ENCODE assay signal across 1 cellular context in the genomic region with DNA sequence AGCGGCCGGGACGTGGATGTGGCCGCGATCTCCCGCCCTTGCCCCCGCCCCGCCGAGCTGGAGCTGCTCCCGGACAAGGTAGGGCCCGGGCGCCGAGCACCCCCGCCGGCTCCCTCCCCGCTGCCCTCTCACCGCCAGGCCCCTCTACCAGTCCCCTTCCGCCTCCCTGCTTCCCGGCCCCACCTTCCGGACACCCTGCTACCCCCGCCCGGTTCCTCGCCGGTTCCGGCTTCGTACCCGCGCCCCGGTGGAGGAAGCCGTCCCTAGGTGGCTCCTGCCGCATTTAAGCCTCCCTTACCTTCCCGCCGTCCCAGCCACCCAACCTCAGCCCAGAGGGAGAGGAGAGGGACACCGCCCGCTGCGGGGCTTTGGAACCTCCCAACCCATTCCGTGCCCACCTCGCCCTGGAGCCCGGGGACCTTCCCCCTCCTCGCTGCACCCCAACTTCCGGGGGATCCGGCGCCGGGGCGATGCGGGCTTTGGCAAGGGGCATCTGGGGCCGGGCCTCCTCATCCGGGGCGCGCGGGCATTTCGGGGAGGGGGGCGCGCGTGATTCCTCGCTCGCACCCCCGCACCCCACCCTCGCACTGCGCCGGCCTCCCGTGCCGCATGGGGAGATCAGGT.
TF ChIP-seq lines count a peak whose summit lies in the region.

No MANE protein-coding gene starts in this region.

TF ChIP-seq in HepG2, 621 proteins besides CTCF, POLR2A, EP300 and RAD21 (continued from another document and continues in another):
- TF ChIP-seq, protein P1, sequence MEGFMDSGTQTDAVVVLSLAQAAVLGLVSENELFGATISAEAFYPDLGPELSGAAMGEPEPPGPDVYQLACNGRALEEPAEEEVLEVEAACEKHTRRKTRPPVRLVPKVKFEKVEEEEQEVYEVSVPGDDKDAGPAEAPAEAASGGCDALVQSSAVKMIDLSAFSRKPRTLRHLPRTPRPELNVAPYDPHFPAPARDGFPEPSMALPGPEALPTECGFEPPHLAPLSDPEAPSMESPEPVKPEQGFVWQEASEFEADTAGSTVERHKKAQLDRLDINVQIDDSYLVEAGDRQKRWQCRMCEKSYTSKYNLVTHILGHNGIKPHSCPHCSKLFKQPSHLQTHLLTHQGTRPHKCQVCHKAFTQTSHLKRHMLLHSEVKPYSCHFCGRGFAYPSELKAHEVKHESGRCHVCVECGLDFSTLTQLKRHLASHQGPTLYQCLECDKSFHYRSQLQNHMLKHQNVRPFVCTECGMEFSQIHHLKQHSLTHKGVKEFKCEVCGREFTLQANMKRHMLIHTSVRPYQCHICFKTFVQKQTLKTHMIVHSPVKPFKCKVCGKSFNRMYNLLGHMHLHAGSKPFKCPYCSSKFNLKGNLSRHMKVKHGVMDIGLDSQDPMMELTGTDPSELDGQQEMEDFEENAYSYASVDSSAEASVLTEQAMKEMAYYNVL (CRISPR knock-in tag; IDR thresholded peaks at IDR 0.05; ENCODE audit: borderline replicate concordance), result peak; percentile 81
- TF ChIP-seq, protein P2, sequence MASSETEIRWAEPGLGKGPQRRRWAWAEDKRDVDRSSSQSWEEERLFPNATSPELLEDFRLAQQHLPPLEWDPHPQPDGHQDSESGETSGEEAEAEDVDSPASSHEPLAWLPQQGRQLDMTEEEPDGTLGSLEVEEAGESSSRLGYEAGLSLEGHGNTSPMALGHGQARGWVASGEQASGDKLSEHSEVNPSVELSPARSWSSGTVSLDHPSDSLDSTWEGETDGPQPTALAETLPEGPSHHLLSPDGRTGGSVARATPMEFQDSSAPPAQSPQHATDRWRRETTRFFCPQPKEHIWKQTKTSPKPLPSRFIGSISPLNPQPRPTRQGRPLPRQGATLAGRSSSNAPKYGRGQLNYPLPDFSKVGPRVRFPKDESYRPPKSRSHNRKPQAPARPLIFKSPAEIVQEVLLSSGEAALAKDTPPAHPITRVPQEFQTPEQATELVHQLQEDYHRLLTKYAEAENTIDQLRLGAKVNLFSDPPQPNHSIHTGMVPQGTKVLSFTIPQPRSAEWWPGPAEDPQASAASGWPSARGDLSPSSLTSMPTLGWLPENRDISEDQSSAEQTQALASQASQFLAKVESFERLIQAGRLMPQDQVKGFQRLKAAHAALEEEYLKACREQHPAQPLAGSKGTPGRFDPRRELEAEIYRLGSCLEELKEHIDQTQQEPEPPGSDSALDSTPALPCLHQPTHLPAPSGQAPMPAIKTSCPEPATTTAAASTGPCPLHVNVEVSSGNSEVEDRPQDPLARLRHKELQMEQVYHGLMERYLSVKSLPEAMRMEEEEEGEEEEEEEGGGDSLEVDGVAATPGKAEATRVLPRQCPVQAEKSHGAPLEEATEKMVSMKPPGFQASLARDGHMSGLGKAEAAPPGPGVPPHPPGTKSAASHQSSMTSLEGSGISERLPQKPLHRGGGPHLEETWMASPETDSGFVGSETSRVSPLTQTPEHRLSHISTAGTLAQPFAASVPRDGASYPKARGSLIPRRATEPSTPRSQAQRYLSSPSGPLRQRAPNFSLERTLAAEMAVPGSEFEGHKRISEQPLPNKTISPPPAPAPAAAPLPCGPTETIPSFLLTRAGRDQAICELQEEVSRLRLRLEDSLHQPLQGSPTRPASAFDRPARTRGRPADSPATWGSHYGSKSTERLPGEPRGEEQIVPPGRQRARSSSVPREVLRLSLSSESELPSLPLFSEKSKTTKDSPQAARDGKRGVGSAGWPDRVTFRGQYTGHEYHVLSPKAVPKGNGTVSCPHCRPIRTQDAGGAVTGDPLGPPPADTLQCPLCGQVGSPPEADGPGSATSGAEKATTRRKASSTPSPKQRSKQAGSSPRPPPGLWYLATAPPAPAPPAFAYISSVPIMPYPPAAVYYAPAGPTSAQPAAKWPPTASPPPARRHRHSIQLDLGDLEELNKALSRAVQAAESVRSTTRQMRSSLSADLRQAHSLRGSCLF (CRISPR knock-in tag; IDR thresholded peaks at IDR 0.05; ENCODE audit: borderline replicate concordance), result no peak
- TF ChIP-seq, protein P3, sequence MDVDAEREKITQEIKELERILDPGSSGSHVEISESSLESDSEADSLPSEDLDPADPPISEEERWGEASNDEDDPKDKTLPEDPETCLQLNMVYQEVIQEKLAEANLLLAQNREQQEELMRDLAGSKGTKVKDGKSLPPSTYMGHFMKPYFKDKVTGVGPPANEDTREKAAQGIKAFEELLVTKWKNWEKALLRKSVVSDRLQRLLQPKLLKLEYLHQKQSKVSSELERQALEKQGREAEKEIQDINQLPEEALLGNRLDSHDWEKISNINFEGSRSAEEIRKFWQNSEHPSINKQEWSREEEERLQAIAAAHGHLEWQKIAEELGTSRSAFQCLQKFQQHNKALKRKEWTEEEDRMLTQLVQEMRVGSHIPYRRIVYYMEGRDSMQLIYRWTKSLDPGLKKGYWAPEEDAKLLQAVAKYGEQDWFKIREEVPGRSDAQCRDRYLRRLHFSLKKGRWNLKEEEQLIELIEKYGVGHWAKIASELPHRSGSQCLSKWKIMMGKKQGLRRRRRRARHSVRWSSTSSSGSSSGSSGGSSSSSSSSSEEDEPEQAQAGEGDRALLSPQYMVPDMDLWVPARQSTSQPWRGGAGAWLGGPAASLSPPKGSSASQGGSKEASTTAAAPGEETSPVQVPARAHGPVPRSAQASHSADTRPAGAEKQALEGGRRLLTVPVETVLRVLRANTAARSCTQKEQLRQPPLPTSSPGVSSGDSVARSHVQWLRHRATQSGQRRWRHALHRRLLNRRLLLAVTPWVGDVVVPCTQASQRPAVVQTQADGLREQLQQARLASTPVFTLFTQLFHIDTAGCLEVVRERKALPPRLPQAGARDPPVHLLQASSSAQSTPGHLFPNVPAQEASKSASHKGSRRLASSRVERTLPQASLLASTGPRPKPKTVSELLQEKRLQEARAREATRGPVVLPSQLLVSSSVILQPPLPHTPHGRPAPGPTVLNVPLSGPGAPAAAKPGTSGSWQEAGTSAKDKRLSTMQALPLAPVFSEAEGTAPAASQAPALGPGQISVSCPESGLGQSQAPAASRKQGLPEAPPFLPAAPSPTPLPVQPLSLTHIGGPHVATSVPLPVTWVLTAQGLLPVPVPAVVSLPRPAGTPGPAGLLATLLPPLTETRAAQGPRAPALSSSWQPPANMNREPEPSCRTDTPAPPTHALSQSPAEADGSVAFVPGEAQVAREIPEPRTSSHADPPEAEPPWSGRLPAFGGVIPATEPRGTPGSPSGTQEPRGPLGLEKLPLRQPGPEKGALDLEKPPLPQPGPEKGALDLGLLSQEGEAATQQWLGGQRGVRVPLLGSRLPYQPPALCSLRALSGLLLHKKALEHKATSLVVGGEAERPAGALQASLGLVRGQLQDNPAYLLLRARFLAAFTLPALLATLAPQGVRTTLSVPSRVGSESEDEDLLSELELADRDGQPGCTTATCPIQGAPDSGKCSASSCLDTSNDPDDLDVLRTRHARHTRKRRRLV (CRISPR knock-in tag; IDR thresholded peaks at IDR 0.05), result peak; percentile 69; the same call in 1 of the 2 replicates
- TF ChIP-seq POLR2G (IDR thresholded peaks at IDR 0.05; ENCODE audit: low read depth, low read length) (0 out of 2 replicates have a peak, but pooled peaks have one; percentile 55), KLF11 (CRISPR knock-in tag; IDR thresholded peaks at IDR 0.05) (no peak), ZNF841 (CRISPR knock-in tag; IDR thresholded peaks at IDR 0.05; ENCODE audit: borderline replicate concordance) (no peak), RBM22 (optimal IDR thresholded peaks at IDR 0.05; ENCODE audit: low read length) (no peak), ZNF737 (CRISPR knock-in tag; IDR thresholded peaks at IDR 0.05; ENCODE audit: borderline replicate concordance) (0 out of 2 replicates have a peak, but pooled peaks have one; percentile 44), ZNF556 (CRISPR knock-in tag; IDR thresholded peaks at IDR 0.05; ENCODE audit: borderline replicate concordance) (0 out of 2 replicates have a peak, but pooled peaks have one; percentile 48), ZNF12 (CRISPR knock-in tag; IDR thresholded peaks at IDR 0.05) (peak; percentile 64), NFKB2 (CRISPR knock-in tag; IDR thresholded peaks at IDR 0.05; ENCODE audit: borderline replicate concordance) (peak; percentile 90; the same call in 1 of the 2 replicates), ONECUT2 (CRISPR knock-in tag; IDR thresholded peaks at IDR 0.05) (no peak), NFKBIZ (CRISPR knock-in tag; IDR thresholded peaks at IDR 0.05) (peak; percentile 59; the same call in 1 of the 2 replicates), MTA1 (CRISPR knock-in tag; IDR thresholded peaks at IDR 0.05; ENCODE audit: borderline replicate concordance) (peak; percentile 87; the same call in 1 of the 2 replicates), SSRP1 (CRISPR knock-in tag; IDR thresholded peaks at IDR 0.05) (no peak), HIVEP1 (CRISPR knock-in tag; IDR thresholded peaks at IDR 0.05) (peak; percentile 93), PPARG (CRISPR knock-in tag; conservative IDR thresholded peaks at IDR 0.05) (no peak), ZNF274 (CRISPR knock-in tag; IDR thresholded peaks at IDR 0.05) (peak; percentile 57; the same call in 1 of the 2 replicates), CCDC6 (CRISPR knock-in tag; IDR thresholded peaks at IDR 0.05) (0 out of 2 replicates have a peak, but pooled peaks have one; percentile 7), XRCC5 (optimal IDR thresholded peaks at IDR 0.05; ENCODE audit: low read length) (peak; percentile 75), ZNF703 (CRISPR knock-in tag; IDR thresholded peaks at IDR 0.05; ENCODE audit: borderline replicate concordance) (no peak), U2AF2 (IDR thresholded peaks at IDR 0.05; ENCODE audit: low read depth, low read length) (no peak)
- TF ChIP-seq, protein P4, sequence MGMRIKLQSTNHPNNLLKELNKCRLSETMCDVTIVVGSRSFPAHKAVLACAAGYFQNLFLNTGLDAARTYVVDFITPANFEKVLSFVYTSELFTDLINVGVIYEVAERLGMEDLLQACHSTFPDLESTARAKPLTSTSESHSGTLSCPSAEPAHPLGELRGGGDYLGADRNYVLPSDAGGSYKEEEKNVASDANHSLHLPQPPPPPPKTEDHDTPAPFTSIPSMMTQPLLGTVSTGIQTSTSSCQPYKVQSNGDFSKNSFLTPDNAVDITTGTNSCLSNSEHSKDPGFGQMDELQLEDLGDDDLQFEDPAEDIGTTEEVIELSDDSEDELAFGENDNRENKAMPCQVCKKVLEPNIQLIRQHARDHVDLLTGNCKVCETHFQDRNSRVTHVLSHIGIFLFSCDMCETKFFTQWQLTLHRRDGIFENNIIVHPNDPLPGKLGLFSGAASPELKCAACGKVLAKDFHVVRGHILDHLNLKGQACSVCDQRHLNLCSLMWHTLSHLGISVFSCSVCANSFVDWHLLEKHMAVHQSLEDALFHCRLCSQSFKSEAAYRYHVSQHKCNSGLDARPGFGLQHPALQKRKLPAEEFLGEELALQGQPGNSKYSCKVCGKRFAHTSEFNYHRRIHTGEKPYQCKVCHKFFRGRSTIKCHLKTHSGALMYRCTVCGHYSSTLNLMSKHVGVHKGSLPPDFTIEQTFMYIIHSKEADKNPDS (CRISPR knock-in tag; IDR thresholded peaks at IDR 0.05), result no peak
- TF ChIP-seq, protein P5, sequence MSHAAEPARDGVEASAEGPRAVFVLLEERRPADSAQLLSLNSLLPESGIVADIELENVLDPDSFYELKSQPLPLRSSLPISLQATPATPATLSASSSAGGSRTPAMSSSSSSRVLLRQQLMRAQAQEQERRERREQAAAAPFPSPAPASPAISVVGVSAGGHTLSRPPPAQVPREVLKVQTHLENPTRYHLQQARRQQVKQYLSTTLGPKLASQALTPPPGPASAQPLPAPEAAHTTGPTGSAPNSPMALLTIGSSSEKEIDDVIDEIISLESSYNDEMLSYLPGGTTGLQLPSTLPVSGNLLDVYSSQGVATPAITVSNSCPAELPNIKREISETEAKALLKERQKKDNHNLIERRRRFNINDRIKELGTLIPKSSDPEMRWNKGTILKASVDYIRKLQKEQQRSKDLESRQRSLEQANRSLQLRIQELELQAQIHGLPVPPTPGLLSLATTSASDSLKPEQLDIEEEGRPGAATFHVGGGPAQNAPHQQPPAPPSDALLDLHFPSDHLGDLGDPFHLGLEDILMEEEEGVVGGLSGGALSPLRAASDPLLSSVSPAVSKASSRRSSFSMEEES (CRISPR knock-in tag; IDR thresholded peaks at IDR 0.05), result no peak
- TF ChIP-seq, protein P6, sequence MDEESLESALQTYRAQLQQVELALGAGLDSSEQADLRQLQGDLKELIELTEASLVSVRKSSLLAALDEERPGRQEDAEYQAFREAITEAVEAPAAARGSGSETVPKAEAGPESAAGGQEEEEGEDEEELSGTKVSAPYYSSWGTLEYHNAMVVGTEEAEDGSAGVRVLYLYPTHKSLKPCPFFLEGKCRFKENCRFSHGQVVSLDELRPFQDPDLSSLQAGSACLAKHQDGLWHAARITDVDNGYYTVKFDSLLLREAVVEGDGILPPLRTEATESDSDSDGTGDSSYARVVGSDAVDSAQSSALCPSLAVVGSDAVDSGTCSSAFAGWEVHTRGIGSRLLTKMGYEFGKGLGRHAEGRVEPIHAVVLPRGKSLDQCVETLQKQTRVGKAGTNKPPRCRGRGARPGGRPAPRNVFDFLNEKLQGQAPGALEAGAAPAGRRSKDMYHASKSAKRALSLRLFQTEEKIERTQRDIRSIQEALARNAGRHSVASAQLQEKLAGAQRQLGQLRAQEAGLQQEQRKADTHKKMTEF (CRISPR knock-in tag; IDR thresholded peaks at IDR 0.05), result peak; percentile 40; the same call in 1 of the 2 replicates
- TF ChIP-seq, protein P7, sequence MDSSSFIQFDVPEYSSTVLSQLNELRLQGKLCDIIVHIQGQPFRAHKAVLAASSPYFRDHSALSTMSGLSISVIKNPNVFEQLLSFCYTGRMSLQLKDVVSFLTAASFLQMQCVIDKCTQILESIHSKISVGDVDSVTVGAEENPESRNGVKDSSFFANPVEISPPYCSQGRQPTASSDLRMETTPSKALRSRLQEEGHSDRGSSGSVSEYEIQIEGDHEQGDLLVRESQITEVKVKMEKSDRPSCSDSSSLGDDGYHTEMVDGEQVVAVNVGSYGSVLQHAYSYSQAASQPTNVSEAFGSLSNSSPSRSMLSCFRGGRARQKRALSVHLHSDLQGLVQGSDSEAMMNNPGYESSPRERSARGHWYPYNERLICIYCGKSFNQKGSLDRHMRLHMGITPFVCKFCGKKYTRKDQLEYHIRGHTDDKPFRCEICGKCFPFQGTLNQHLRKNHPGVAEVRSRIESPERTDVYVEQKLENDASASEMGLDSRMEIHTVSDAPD (CRISPR knock-in tag; IDR thresholded peaks at IDR 0.05), result no peak
- TF ChIP-seq, protein P8, sequence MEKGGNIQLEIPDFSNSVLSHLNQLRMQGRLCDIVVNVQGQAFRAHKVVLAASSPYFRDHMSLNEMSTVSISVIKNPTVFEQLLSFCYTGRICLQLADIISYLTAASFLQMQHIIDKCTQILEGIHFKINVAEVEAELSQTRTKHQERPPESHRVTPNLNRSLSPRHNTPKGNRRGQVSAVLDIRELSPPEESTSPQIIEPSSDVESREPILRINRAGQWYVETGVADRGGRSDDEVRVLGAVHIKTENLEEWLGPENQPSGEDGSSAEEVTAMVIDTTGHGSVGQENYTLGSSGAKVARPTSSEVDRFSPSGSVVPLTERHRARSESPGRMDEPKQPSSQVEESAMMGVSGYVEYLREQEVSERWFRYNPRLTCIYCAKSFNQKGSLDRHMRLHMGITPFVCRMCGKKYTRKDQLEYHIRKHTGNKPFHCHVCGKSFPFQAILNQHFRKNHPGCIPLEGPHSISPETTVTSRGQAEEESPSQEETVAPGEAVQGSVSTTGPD (CRISPR knock-in tag; IDR thresholded peaks at IDR 0.05), result peak; percentile 14; the same call in 1 of the 2 replicates
- TF ChIP-seq, protein P9, sequence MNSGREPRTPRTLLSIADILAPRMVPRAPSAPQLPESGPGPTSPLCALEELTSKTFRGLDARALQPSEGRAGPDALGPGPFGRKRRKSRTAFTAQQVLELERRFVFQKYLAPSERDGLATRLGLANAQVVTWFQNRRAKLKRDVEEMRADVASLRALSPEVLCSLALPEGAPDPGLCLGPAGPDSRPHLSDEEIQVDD (CRISPR knock-in tag; IDR thresholded peaks at IDR 0.05; ENCODE audit: borderline replicate concordance), result peak; percentile 51; the same call in 1 of the 2 replicates
- TF ChIP-seq, protein P10, sequence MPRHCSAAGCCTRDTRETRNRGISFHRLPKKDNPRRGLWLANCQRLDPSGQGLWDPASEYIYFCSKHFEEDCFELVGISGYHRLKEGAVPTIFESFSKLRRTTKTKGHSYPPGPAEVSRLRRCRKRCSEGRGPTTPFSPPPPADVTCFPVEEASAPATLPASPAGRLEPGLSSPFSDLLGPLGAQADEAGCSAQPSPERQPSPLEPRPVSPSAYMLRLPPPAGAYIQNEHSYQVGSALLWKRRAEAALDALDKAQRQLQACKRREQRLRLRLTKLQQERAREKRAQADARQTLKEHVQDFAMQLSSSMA (CRISPR knock-in tag; IDR thresholded peaks at IDR 0.05), result peak; percentile 73; the same call in 1 of the 2 replicates
